In the genomic region with DNA sequence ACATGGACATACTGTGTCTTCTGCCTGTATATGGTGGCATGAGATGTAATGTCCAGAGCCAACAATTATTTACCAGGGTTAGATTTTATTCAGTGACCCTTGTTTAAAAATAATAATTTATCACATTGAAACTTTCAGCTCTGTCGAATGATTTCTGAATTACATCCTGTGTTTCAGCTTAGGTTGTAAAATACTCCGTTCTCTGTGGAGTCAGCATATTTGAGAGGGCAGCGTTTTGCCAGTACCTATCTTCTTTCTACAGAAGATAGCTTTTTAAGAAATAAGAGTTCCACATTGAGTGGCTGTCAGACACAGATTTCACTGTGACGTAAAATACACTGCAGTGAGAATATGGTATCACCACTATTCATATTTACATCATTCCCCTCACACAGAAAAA, we compare ENCODE assay signal across 37 cellular contexts.
"Had no signal": no experiment of that assay in that cellular context is flagged by ENCODE, and none has a peak within 500 bp of the region (broad histone marks: within the 10 kb centered on the region; RNA-seq: fewer than 3 reads in every experiment).

No MANE protein-coding gene starts in this region.

- H3K9me3 Mint-ChIP-seq: activated naive CD4-positive, alpha-beta T cell treated with anti-CD3 and anti-CD28 coated beads for 36 hours; activated naive CD4-positive, alpha-beta T cell treated with anti-CD3 and anti-CD28 coated beads, Interleukin-2, amount 50 U/mL, for 72 hours; activated naive CD8-positive, alpha-beta T cell treated with anti-CD3 and anti-CD28 coated beads for 36 hours; activated T-helper 2 cell treated with anti-CD3 and anti-CD28 coated beads, Interferon-gamma antibody, Interleukin-2, Interleukin-4, amounts not matched to agents 10 μg/mL and 5 μg/mL and 100 μg/mL, durations not matched to agents 14 hours and 24 hours and 36 hours; WTC11 had no signal

- H3K27me3 Mint-ChIP-seq: activated CD4-positive, alpha-beta memory T cell treated with anti-CD3 and anti-CD28 coated beads, Interleukin-2, amount 10 ng/mL, durations not matched to agents 7 days and 5 days; activated CD4-positive, alpha-beta T cell treated with anti-CD3 and anti-CD28 coated beads for 36 hours; activated CD4-positive, alpha-beta T cell treated with anti-CD3 and anti-CD28 coated beads, Interleukin-2, amount 10 ng/mL, durations not matched to agents 7 days and 5 days; activated naive CD8-positive, alpha-beta T cell treated with anti-CD3 and anti-CD28 coated beads for 36 hours; activated T-cell treated with anti-CD3 and anti-CD28 coated beads, Interleukin-2, amount 50 U/mL, for 24 hours had no signal

- H3K27ac ChIP-seq: adrenal gland, body of pancreas, brain microvascular endothelial cell, breast epithelium, WERI-Rb-1 had no signal

- H3K27ac Mint-ChIP-seq: activated CD4-positive, alpha-beta memory T cell treated with anti-CD3 and anti-CD28 coated beads, Interleukin-2, amount 10 ng/mL, durations not matched to agents 7 days and 5 days; activated CD4-positive, alpha-beta T cell treated with anti-CD3 and anti-CD28 coated beads for 36 hours; activated CD4-positive, alpha-beta T cell treated with anti-CD3 and anti-CD28 coated beads, Interleukin-2, amount 10 ng/mL, durations not matched to agents 7 days and 5 days; activated CD8-positive, alpha-beta memory T cell treated with anti-CD3 and anti-CD28 coated beads, Interleukin-2, amount 10 ng/mL, durations not matched to agents 7 days and 5 days; activated CD8-positive, alpha-beta T cell treated with anti-CD3 and anti-CD28 coated beads, Interleukin-2, amount 10 ng/mL, durations not matched to agents 7 days and 5 days; activated naive CD4-positive, alpha-beta T cell treated with anti-CD3 and anti-CD28 coated beads for 36 hours; activated naive CD4-positive, alpha-beta T cell treated with anti-CD3 and anti-CD28 coated beads, Interleukin-2, amount 50 U/mL, for 72 hours; activated naive CD8-positive, alpha-beta T cell treated with anti-CD3 and anti-CD28 coated beads for 36 hours; activated T-cell treated with anti-CD3 and anti-CD28 coated beads, Interleukin-2, amount 50 U/mL, for 24 hours; activated T-helper 2 cell treated with anti-CD3 and anti-CD28 coated beads, Interferon-gamma antibody, Interleukin-2, Interleukin-4, amounts not matched to agents 10 μg/mL and 5 μg/mL and 100 μg/mL, durations not matched to agents 14 hours and 24 hours and 36 hours; T-helper 1 cell treated with Interleukin-12 subunit alpha and Interleukin-12 subunit beta and Interleukin-4 antibody, amounts not matched to agents 30 μg/mL and 1 μg/mL, for 36 hours; T-helper 2 cell treated with Interferon-gamma antibody and Interleukin-4, amounts not matched to agents 5 μg/mL and 100 μg/mL, for 36 hours; WTC11 had no signal

- H3K36me3 ChIP-seq: brain microvascular endothelial cell, breast epithelium, WERI-Rb-1 had no signal

- H3K27me3 ChIP-seq: adrenal gland, body of pancreas, brain microvascular endothelial cell, breast epithelium had no signal

- H3K9me3 ChIP-seq: adrenal gland, body of pancreas, breast epithelium had no signal

- H3K4me3 ChIP-seq: adrenal gland, body of pancreas, breast epithelium had no signal

- H3K4me1 ChIP-seq: adrenal gland, breast epithelium had no signal

- H3K4me3 Mint-ChIP-seq: activated CD4-positive, alpha-beta memory T cell treated with anti-CD3 and anti-CD28 coated beads, Interleukin-2, amount 10 ng/mL, durations not matched to agents 7 days and 5 days; activated CD4-positive, alpha-beta T cell treated with anti-CD3 and anti-CD28 coated beads for 36 hours; activated CD4-positive, alpha-beta T cell treated with anti-CD3 and anti-CD28 coated beads, Interleukin-2, amount 10 ng/mL, durations not matched to agents 7 days and 5 days; activated CD8-positive, alpha-beta memory T cell treated with anti-CD3 and anti-CD28 coated beads, Interleukin-2, amount 10 ng/mL, durations not matched to agents 7 days and 5 days; activated CD8-positive, alpha-beta T cell treated with anti-CD3 and anti-CD28 coated beads, Interleukin-2, amount 10 ng/mL, durations not matched to agents 7 days and 5 days; activated naive CD4-positive, alpha-beta T cell treated with anti-CD3 and anti-CD28 coated beads for 36 hours; activated naive CD8-positive, alpha-beta T cell treated with anti-CD3 and anti-CD28 coated beads for 36 hours; activated T-cell treated with anti-CD3 and anti-CD28 coated beads, Interleukin-2, amount 50 U/mL, for 24 hours; T-helper 1 cell treated with Interleukin-12 subunit alpha and Interleukin-12 subunit beta and Interleukin-4 antibody, amounts not matched to agents 30 μg/mL and 1 μg/mL, for 36 hours; T-helper 2 cell treated with Interferon-gamma antibody and Interleukin-4, amounts not matched to agents 5 μg/mL and 100 μg/mL, for 36 hours; WTC11 had no signal

- H3K36me3 Mint-ChIP-seq: WTC11 had no signal

- DNase-seq: activated CD4-positive, alpha-beta memory T cell treated with anti-CD3 and anti-CD28 coated beads, Interleukin-2, amount 10 ng/mL, durations not matched to agents 7 days and 5 days; activated CD4-positive, alpha-beta T cell treated with anti-CD3 and anti-CD28 coated beads for 1 hour; activated CD4-positive, alpha-beta T cell treated with anti-CD3 and anti-CD28 coated beads for 36 hours; activated CD4-positive, alpha-beta T cell treated with anti-CD3 and anti-CD28 coated beads for 48 hours; activated CD4-positive, alpha-beta T cell treated with anti-CD3 and anti-CD28 coated beads, Interleukin-2, amount 10 ng/mL, durations not matched to agents 7 days and 5 days; activated CD4-positive, alpha-beta T cell treated with anti-CD3 and anti-CD28 coated beads, Interleukin-2, amount 50 U/mL, for 48 hours; activated CD4-positive, CD25-positive, alpha-beta regulatory T cell; activated CD8-positive, alpha-beta memory T cell treated with anti-CD3 and anti-CD28 coated beads for 24 hours; activated CD8-positive, alpha-beta memory T cell treated with anti-CD3 and anti-CD28 coated beads, Interleukin-2, amount 10 ng/mL, durations not matched to agents 7 days and 5 days; activated CD8-positive, alpha-beta memory T cell treated with anti-CD3 and anti-CD28 coated beads, Interleukin-2, amount 50 U/mL, for 48 hours; activated CD8-positive, alpha-beta T cell treated with anti-CD3 and anti-CD28 coated beads, Interleukin-2, amount 10 ng/mL, durations not matched to agents 7 days and 5 days; activated effector memory CD4-positive, alpha-beta T cell treated with anti-CD3 and anti-CD28 coated beads, Interleukin-2, amount 50 U/mL, for 16 hours; activated gamma-delta T cell treated with Interleukin-2 at 50 U/mL for 16 hours; activated naive CD4-positive, alpha-beta T cell; activated naive CD4-positive, alpha-beta T cell treated with anti-CD3 and anti-CD28 coated beads for 36 hours; activated naive CD4-positive, alpha-beta T cell treated with anti-CD3 and anti-CD28 coated beads, Interleukin-2, amount 50 U/mL, for 16 hours; activated naive CD8-positive, alpha-beta T cell treated with anti-CD3 and anti-CD28 coated beads for 36 hours; activated T-cell treated with anti-CD3 and anti-CD28 coated beads, Interleukin-2, amount 50 U/mL, for 24 hours; activated T-cell treated with anti-CD3 and anti-CD28 coated beads, Interleukin-2, amount 50 U/mL, for 48 hours; adrenal gland; amniotic stem cell; aorta; brain microvascular endothelial cell; central memory CD4-positive, alpha-beta T cell; T-helper 2 cell; T-helper 9 cell; WERI-Rb-1 had no signal

- ATAC-seq: activated CD4-positive, alpha-beta T cell treated with anti-CD3 and anti-CD28 coated beads for 36 hours; activated CD4-positive, CD25-positive, alpha-beta regulatory T cell treated with anti-CD3 and anti-CD28 coated beads, Interleukin-2, amount 50 U/mL, for 24 hours; activated CD8-positive, alpha-beta memory T cell treated with anti-CD3 and anti-CD28 coated beads, Interleukin-2, amount 10 ng/mL, durations not matched to agents 7 days and 5 days; activated CD8-positive, alpha-beta T cell treated with anti-CD3 and anti-CD28 coated beads, Interleukin-2, amount 10 ng/mL, durations not matched to agents 7 days and 5 days; activated naive CD4-positive, alpha-beta T cell treated with anti-CD3 and anti-CD28 coated beads, Interleukin-2, amount 50 U/mL, for 72 hours had no signal

- FAIRE-seq: astrocyte, TTC549 had no signal
